8 cellular contexts compared by ENCODE assay signal in the genomic region with DNA sequence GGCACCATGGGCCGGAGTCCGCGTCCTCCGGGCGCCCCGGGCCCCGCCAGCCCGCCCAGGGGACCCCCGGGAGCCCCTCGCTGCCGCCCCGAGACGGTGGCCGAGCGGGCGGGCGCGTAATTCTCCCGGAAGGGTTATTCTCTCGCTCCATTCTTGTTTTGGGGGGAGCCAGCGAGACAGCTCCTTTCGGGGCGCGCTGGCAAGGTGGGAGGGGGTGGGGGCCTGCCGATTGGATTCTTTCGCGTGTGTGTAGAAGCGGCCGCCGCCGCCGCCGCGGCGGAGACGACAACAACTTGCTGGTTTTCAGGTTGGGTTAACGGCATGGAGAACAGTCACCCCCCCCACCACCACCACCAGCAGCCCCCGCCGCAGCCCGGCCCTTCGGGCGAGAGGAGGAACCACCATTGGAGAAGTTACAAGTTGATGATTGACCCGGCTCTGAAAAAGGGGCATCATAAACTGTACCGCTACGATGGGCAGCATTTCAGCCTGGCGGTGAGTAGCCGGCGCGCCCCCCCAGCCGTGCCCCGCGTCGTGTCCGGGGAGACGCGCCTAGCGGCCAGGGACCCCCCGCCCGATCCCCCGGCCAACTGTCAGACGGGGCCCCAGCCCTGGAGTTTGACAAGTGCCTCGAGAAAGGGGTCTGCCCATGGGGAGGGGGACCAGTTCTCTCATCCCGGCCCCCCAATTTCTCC. TPM values are rescaled to one million over a fixed set of nuclear protein-coding genes. Genes with fewer than 3 reads are reported as not detected.
A peak's percentile ranks its signal among the peaks of the same experiment; 100 is the strongest.
DNase-seq lines count a peak whose midpoint lies in the region; ATAC-seq, FAIRE-seq and TF ChIP-seq lines count a peak whose summit lies in the region.

No MANE protein-coding gene starts in this region.

- H3K36me3 ChIP-seq in neutrophil, result peaks cover 28% of the 10 kb centered on the region

- FAIRE-seq in urothelium cell line (lab: Jason Lieb, UNC), result no peak

- H3K27me3 ChIP-seq in neutrophil, result no peaks in the 10 kb centered on the region

- ATAC-seq in GM21381 (IDR thresholded peaks at IDR 0.05; ENCODE audit: unreplicated experiment), result no peak

- peaks cover 50 to 58% of the 10 kb centered on the region in 2 experiments for H3K4me1 ChIP-seq in neutrophil (ENCODE audit: control insufficient read depth in 1 of 2, insufficient read depth in 1 of 2, low read depth in 1 of 2, low read length in 1 of 2)

- H3K4me3 ChIP-seq in GM08714 (ENCODE audit: low read length) (peak overlapping the region; percentile 95), fibroblast of the aortic adventitia (ENCODE audit: low read depth, low read length) (peak overlapping the region; percentile 80), neutrophil (ENCODE audit: low read depth in 1 of 2, low read length in 1 of 2) (peak overlapping the region; percentile 84)

- H3K27ac ChIP-seq in neutrophil, result peak overlapping the region; percentile 100

- no peaks in the 10 kb centered on the region for H3K9me3 ChIP-seq in neutrophil

- TF ChIP-seq CTCF in fibroblast of the aortic adventitia (IDR thresholded peaks at IDR 0.05; ENCODE audit: insufficient read depth, low read length) (no peak), neutrophil (IDR thresholded peaks at IDR 0.05) (no peak)

- DNase-seq in NAMALWA (ENCODE audit: low spot score), result peak; percentile 63
- DNase-seq in activated T-helper 1 cell treated with Interleukin-2 at 50 U/mL for 16 hours (ENCODE audit: low read depth), result peak; percentile 63
- DNase-seq in fibroblast of the aortic adventitia (ENCODE audit: low read depth), result no peak
- DNase-seq in urothelium cell line (ENCODE audit: low spot score), result no peak
- no peak for DNase-seq in NCI-H1930 (lab: John Stamatoyannopoulos, UW)

RNA-seq across cellular contexts. Expression of a gene that starts 0.8 kb away (rescaled TPM):
- total RNA-seq in fibroblast of the aortic adventitia (ENCODE audit: low replicate concordance), result 5.0 and 6.1 TPM in 2 replicates

RNA-seq across cellular contexts. Expression of a gene that starts 11.1 kb away (rescaled TPM):
- total RNA-seq in fibroblast of the aortic adventitia (ENCODE audit: low replicate concordance), result 10.9 and 13.1 TPM in 2 replicates

RNA-seq across cellular contexts. Expression of a gene that starts 54.1 kb away (rescaled TPM):
- total RNA-seq in fibroblast of the aortic adventitia (ENCODE audit: low replicate concordance), result 1.1 and 1.8 TPM in 2 replicates

Comparison
In these comparisons a context has a peak if more than half of its experiments do, and no peak if none do; other contexts are left out.
1. DNase-seq: peak in NAMALWA (single experiment) and activated T-helper 1 cell treated with Interleukin-2 at 50 U/mL for 16 hours (single experiment); none in fibroblast of the aortic adventitia (single experiment), urothelium cell line (single experiment) and NCI-H1930 (0 of 2).
2. Peak in every context shown above with its lines, with median percentiles within 50 percentile points of each other: H3K4me3 ChIP-seq.